ENCODE assay signal across 1 cellular context in the genomic region with DNA sequence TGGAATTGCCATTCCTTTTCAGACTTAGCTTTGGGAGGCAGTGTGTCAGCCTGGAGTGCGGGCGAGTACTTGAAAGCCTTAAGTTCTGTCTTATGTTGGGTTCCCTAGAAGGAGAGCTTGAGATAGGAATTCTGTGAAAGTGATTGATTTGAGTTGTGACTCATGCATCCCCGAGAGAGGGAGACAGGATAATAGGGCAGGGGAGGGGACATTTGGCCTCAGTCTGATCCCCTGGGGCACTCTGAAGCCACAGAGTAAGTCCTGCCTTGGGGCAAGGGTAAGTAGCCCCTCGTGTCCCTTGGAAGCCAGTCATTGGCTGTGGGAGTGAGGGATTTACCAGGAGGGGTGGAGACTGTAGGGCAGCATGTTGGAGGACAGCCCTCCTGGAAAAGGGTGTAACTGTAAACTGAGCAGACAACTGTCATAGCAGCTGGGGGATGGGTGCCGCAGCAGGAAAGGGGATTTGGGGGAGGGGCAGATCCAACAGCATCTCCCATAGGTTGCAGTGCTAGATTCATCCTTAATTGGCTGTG.
TF ChIP-seq lines count a peak whose summit lies in the region.

No MANE protein-coding gene starts in this region.

TF ChIP-seq in HEK293, 187 proteins besides CTCF, POLR2A, EP300 and RAD21 (continued from another document):
- 0 out of 2 replicates have a peak, but pooled peaks have one; percentile 28 for TF ChIP-seq FEZF1 (tag by site-specific recombination; IDR thresholded peaks at IDR 0.05)
- TF ChIP-seq, protein P1, sequence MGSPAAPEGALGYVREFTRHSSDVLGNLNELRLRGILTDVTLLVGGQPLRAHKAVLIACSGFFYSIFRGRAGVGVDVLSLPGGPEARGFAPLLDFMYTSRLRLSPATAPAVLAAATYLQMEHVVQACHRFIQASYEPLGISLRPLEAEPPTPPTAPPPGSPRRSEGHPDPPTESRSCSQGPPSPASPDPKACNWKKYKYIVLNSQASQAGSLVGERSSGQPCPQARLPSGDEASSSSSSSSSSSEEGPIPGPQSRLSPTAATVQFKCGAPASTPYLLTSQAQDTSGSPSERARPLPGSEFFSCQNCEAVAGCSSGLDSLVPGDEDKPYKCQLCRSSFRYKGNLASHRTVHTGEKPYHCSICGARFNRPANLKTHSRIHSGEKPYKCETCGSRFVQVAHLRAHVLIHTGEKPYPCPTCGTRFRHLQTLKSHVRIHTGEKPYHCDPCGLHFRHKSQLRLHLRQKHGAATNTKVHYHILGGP (tag by site-specific recombination; IDR thresholded peaks at IDR 0.05), result peak; percentile 95
- TF ChIP-seq ZBTB48 (tag by site-specific recombination; IDR thresholded peaks at IDR 0.05), result peak; percentile 69
- no peak for TF ChIP-seq ZNF148 (tag by site-specific recombination; IDR thresholded peaks at IDR 0.05; ENCODE audit: borderline replicate concordance)
- 0 out of 2 replicates have a peak, but pooled peaks have one; percentile 48 for TF ChIP-seq OSR2 (tag by site-specific recombination; IDR thresholded peaks at IDR 0.05)
- no peak for TF ChIP-seq ZNF596 (tag by site-specific recombination; IDR thresholded peaks at IDR 0.05)
- TF ChIP-seq ZBTB8A (tag by site-specific recombination; IDR thresholded peaks at IDR 0.05), result peak; percentile 70
